Comparison of ENCODE assay signal across 16 cellular contexts in the genomic region with DNA sequence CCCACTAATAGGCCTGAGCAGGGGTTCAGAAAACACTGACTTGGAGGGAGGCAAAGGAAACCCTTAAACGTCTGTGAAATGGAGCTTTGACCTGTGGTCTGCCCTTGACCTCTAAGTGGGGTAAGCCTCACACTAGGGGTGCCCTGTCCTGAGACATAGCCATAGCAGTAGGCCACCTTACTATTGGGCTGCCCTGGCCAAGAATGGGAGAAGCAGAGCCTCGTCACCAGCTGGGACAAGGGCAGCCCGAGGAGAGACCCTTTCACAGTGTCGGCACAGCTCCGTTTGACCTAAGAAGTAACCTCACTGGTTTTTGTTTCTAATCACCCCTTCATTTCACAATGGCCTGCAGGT. TPM values are rescaled to one million over a fixed set of nuclear protein-coding genes. Genes with fewer than 3 reads are reported as not detected.
DNase-seq lines count a peak whose midpoint lies in the region; ATAC-seq and TF ChIP-seq lines count a peak whose summit lies in the region.
"Had no signal": no experiment of that assay in that cellular context is flagged by ENCODE, and none has a peak within 500 bp of the region (broad histone marks: within the 10 kb centered on the region; RNA-seq: fewer than 3 reads in every experiment).

No MANE protein-coding gene starts in this region.

- H3K4me2 ChIP-seq in PC-9 (no peak overlapping the region), Karpas-422 (ENCODE audit: low read depth, low read length, poor library complexity, severe bottlenecking) (no peak overlapping the region)

- H3K27ac ChIP-seq in ACC112 (ENCODE audit: low read depth, low read length) (peak overlapping the region; percentile 75), PC-9 (peak overlapping the region; percentile 50; the same call in 1 of the 2 replicates), esophagus muscularis mucosa (replicated peaks in 1 of 4) (peak overlapping the region; percentile 42 to 79 (median 58)), neutrophil (peak overlapping the region; percentile 94), Karpas-422 (ENCODE audit: low read length) (no peak overlapping the region), heart left ventricle (peak overlapping the region in 2 of 12 donors; percentile 35 to 74)

- H3K36me3 ChIP-seq in ACC112 (ENCODE audit: insufficient read depth, low read length), result no peaks in the 10 kb centered on the region
- H3K36me3 ChIP-seq in PC-9 (ENCODE audit: low read depth), result no peaks in the 10 kb centered on the region
- no peaks in the 10 kb centered on the region for H3K36me3 ChIP-seq in esophagus muscularis mucosa
- no peaks in the 10 kb centered on the region for H3K36me3 ChIP-seq in neutrophil
- no peaks in the 10 kb centered on the region for H3K36me3 ChIP-seq in Karpas-422 (ENCODE audit: insufficient read depth, low read length)
- no peaks in the 10 kb centered on the region for H3K36me3 ChIP-seq in H7 (replicated peaks; ENCODE audit: control insufficient read depth, insufficient read depth, low read length)
- no peaks in the 10 kb centered on the region for H3K36me3 ChIP-seq in heart left ventricle
- H3K36me3 ChIP-seq: uterus had no signal

- no peak for TF ChIP-seq POLR2A in esophagus muscularis mucosa (IDR thresholded peaks at IDR 0.05; ENCODE audit: low read depth)
- no peak for TF ChIP-seq POLR2A in heart left ventricle (IDR thresholded peaks at IDR 0.05)

- ATAC-seq in heart left ventricle, result no peak
- ATAC-seq: activated CD8-positive, alpha-beta T cell treated with anti-CD3 and anti-CD28 coated beads, Interleukin-2, amount 10 ng/mL, durations not matched to agents 7 days and 5 days had no signal

- POLR2A ChIA-PET in PC-9 (lab: Charles Lee; ENCODE audit: unreplicated experiment), result interaction anchor here (0.6 kb wide), 1 partner anchor 203 kb away, joined by 6 read pairs; no protein-coding TSS in a partner anchor

- H3K9me2 ChIP-seq in PC-9 (ENCODE audit: insufficient read depth), result no peaks in the 10 kb centered on the region
- H3K9me2 ChIP-seq in Karpas-422 (replicated peaks; ENCODE audit: insufficient read depth, low read length), result no peaks in the 10 kb centered on the region

- 61% methylated on average over 5 of the region's 5 CpGs for WGBS in esophagus muscularis mucosa
- 57 to 84% (median 78%) methylated on average over 5 of the region's 5 CpGs for WGBS in heart left ventricle, 4 donors

- H3K9ac ChIP-seq in Karpas-422 (ENCODE audit: low read length), result no peak overlapping the region

- H3K79me2 ChIP-seq in ACC112 (ENCODE audit: control insufficient read depth, insufficient read depth, low read length, unreplicated experiment) (no peaks in the 10 kb centered on the region), PC-9 (ENCODE audit: low read depth) (no peaks in the 10 kb centered on the region), Karpas-422 (ENCODE audit: low read length) (no peaks in the 10 kb centered on the region)

- CTCF ChIA-PET in PC-9 (lab: Charles Lee), result no interaction called here

- intact Hi-C loops in PC-9 (cut with micrococcal nuclease; ENCODE audit: unreplicated experiment), result no loop called here
- intact Hi-C loops in esophagus muscularis mucosa (cut with DNase I), result loop anchor here (5.0 kb wide), 2 partner anchors 64 to 174 kb away; partner anchors contain the start of gene IL10RB
- intact Hi-C loops in heart left ventricle (cut with DNase I), result loop anchor here in 5 of 10 donors (5.0 to 10.0 kb wide), 5 partner anchors 159 to 401 kb away; no protein-coding TSS in a partner anchor

- no peak for TF ChIP-seq EP300 in esophagus muscularis mucosa (IDR thresholded peaks at IDR 0.05)

- H3K4me3 ChIP-seq in ACC112 (ENCODE audit: low read depth, low read length) (no peak overlapping the region), PC-9 (no peak overlapping the region), esophagus muscularis mucosa (no peak overlapping the region), neutrophil (ENCODE audit: low read depth in 1 of 2, low read length in 1 of 2) (no peak overlapping the region), Karpas-422 (ENCODE audit: low read length) (no peak overlapping the region), H7 (ENCODE audit: insufficient read depth, low read depth, low read length) (no peak overlapping the region), heart left ventricle (no peak overlapping the region)
- H3K4me3 ChIP-seq: uterus had no signal

- TF ChIP-seq CTCF in PC-9 (conservative IDR thresholded peaks at IDR 0.05) (no peak), esophagus muscularis mucosa (IDR thresholded peaks at IDR 0.05) (no peak), neutrophil (IDR thresholded peaks at IDR 0.05) (no peak), heart left ventricle (IDR thresholded peaks at IDR 0.05) (no peak)

- peaks cover 7% of the 10 kb centered on the region for H3K4me1 ChIP-seq in ACC112 (ENCODE audit: control insufficient read depth, insufficient read depth, low read length, unreplicated experiment)
- H3K4me1 ChIP-seq in PC-9 (replicated peaks; ENCODE audit: insufficient read depth), result peaks cover 13% of the 10 kb centered on the region
- peaks cover 12 to 29% (median 18%) of the 10 kb centered on the region in 4 donors for H3K4me1 ChIP-seq in esophagus muscularis mucosa
- H3K4me1 ChIP-seq in neutrophil (ENCODE audit: control insufficient read depth in 1 of 2, insufficient read depth in 1 of 2, low read depth in 1 of 2, low read length in 1 of 2), result peaks cover 68 to 73% of the 10 kb centered on the region in 2 experiments
- H3K4me1 ChIP-seq in Karpas-422 (ENCODE audit: low read length), result peaks cover 36% of the 10 kb centered on the region
- peaks cover 0 to 68% (median 17%) of the 10 kb centered on the region in 12 donors for H3K4me1 ChIP-seq in heart left ventricle

- H2AFZ ChIP-seq in ACC112 (ENCODE audit: low read length, unreplicated experiment) (no peak overlapping the region), PC-9 (no peak overlapping the region), Karpas-422 (ENCODE audit: low read length) (no peak overlapping the region)

- H3K27me3 ChIP-seq in ACC112 (ENCODE audit: insufficient read depth, low read length), result no peaks in the 10 kb centered on the region
- no peaks in the 10 kb centered on the region for H3K27me3 ChIP-seq in PC-9 (ENCODE audit: insufficient read depth, low read depth)
- no peaks in the 10 kb centered on the region for H3K27me3 ChIP-seq in esophagus muscularis mucosa
- H3K27me3 ChIP-seq in neutrophil, result no peaks in the 10 kb centered on the region
- H3K27me3 ChIP-seq in Karpas-422 (ENCODE audit: low read length), result no peaks in the 10 kb centered on the region
- no peaks in the 10 kb centered on the region for H3K27me3 ChIP-seq in H7 (ENCODE audit: control insufficient read depth, insufficient read depth, low read length)
- H3K27me3 ChIP-seq in heart left ventricle, result no peaks in the 10 kb centered on the region
- H3K27me3 ChIP-seq: uterus had no signal

- DNase-seq in PC-9, result no peak
- peak; percentile 57 for DNase-seq in esophagus muscularis mucosa (ENCODE audit: extremely low spot score)
- DNase-seq in Karpas-422, result no peak
- no peak for DNase-seq in SKM-1 (lab: John Stamatoyannopoulos, UW; ENCODE audit: unreplicated experiment)
- DNase-seq in H7, result no peak
- DNase-seq in heart left ventricle, result no peak
- DNase-seq: activated naive CD4-positive, alpha-beta T cell treated with Interleukin-2 at 50 U/mL for 16 hours; MM.1S; NCI-H2171 treated with DMSO at 0.1 percent for 48 hours; RPMI8226; stimulated activated CD4-positive, alpha-beta T cell treated with anti-CD3 and anti-CD28 coated beads, Interleukin-12 subunit alpha, Interleukin-12 subunit beta, amount 100 ng/mL, for 4 hours; T-helper 9 cell had no signal

- BruUV-seq in PC-9 (replicated peaks; lab: Mats Ljungman, UMichigan), result no TSS peak

- no peaks in the 10 kb centered on the region for H3K9me3 ChIP-seq in PC-9 (ENCODE audit: insufficient read depth, low read depth)
- no peaks in the 10 kb centered on the region for H3K9me3 ChIP-seq in esophagus muscularis mucosa
- no peaks in the 10 kb centered on the region for H3K9me3 ChIP-seq in neutrophil
- H3K9me3 ChIP-seq in Karpas-422 (ENCODE audit: low read length), result no peaks in the 10 kb centered on the region
- H3K9me3 ChIP-seq in heart left ventricle, result peaks cover 0 to 4% (median 0%) of the 10 kb centered on the region in 12 donors
- H3K9me3 ChIP-seq: uterus had no signal

- peaks cover 8% of the 10 kb centered on the region; the same call in 1 of the 2 replicates for H3F3A ChIP-seq in PC-9 (ENCODE audit: insufficient read depth, low read depth)

- H4K20me1 ChIP-seq in PC-9 (ENCODE audit: insufficient read depth) (no peaks in the 10 kb centered on the region), Karpas-422 (ENCODE audit: insufficient read depth, low read depth, low read length) (no peaks in the 10 kb centered on the region)

RNA-seq across cellular contexts. Expression of gene IFNAR2, which starts 26.4 kb away (rescaled TPM):
- total RNA-seq in PC-9 (2021), result 8.5 and 10.3 TPM in 2 replicates
- 10 to 100 TPM in 2 of 4 donors, 1 to 10 TPM in 2; 5.3 to 14.6 (median 10.4) TPM for total RNA-seq in esophagus muscularis mucosa
- 10.2 and 25.3 TPM in 2 replicates for total RNA-seq in Karpas-422 (2014; rRNA removed; shearing (Covaris generic); ENCODE audit: low replicate concordance)
- 2.8 and 3.6 TPM in 2 replicates for total RNA-seq in H7 (2014; rRNA removed; shearing (Covaris generic))
- 10 to 100 TPM in 7 of 9 donors, 1 to 10 TPM in 2; 6.5 to 46.7 (median 12.9) TPM for total RNA-seq in heart left ventricle
- 1 to 10 TPM; 8.2 to 9.6 TPM for polyA plus RNA-seq in heart left ventricle
